ENCODE assay signal across 8 cellular contexts in the genomic region with DNA sequence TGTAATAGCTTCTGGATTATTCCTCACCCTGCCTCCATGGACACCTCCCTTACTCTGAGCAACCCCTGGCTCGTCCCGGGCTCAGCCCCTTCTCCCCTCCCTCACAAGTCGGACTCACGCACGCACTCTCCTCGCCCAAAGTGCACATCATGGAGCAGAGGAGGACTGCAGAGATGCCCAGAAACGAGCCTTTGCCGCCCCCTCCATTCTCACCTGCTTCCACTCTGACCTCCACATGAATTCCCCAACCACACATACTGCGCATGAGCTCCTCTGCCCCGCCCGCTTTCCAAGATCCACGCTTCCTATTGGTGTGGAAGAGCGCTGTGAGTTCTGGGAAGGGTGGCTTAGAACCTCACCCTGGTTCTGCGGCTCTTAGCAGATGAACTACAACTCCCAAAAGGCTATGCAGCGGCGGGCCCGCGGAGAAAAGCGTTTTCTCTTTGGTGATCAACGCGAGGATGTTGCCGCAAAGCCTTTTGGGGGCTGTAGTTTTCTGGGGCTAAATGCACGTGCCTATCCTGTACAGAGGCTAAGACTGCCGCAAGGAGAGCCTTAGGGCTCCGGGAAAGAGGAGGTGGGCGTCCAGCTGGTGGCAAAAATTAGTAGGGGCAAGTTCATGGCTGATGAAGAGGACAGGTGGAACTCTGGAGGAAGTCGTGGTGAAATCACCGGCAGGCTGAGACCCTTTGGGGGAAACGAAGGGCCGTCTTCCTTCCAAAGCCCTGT. TPM values are rescaled to one million over a fixed set of nuclear protein-coding genes. Genes with fewer than 3 reads are reported as not detected.
DNase-seq lines count a peak whose midpoint lies in the region; ATAC-seq and TF ChIP-seq lines count a peak whose summit lies in the region.

A gene (minus strand): TSS at position 261 of the 729 bp plus-strand sequence. CDS start 1,618 bp downstream, outside the sequence.

- H3K27ac Mint-ChIP-seq in activated CD8-positive, alpha-beta memory T cell treated with anti-CD3 and anti-CD28 coated beads, Interleukin-2, amount 10 ng/mL, durations not matched to agents 7 days and 5 days: peak within 1 kb of the TSS; percentile 85
- H3K27ac Mint-ChIP-seq in endodermal cell: peak within 1 kb of the TSS; percentile 98

- CTCF ChIA-PET in activated CD8-positive, alpha-beta memory T cell treated with anti-CD3 and anti-CD28 coated beads, Interleukin-2, amount 10 ng/mL, durations not matched to agents 7 days and 5 days (lab: Charles Lee): interaction anchor here (0.6 to 12.1 kb wide), 10 partner anchors 10 to 281 kb away, joined by 3 to 196 read pairs (median 4); no protein-coding TSS in a partner anchor

- peaks cover 14% of the 10 kb centered on the region for H3K9me3 ChIP-seq in NT2/D1 (ENCODE audit: insufficient read depth, low read length)
- H3K9me3 ChIP-seq in endodermal cell (ENCODE audit: control insufficient read depth, low read length): no peaks in the 10 kb centered on the region

- H3K4me3 Mint-ChIP-seq in activated CD8-positive, alpha-beta memory T cell treated with anti-CD3 and anti-CD28 coated beads, Interleukin-2, amount 10 ng/mL, durations not matched to agents 7 days and 5 days: peak within 1 kb of the TSS; percentile 89
- H3K4me3 Mint-ChIP-seq in endodermal cell: peak within 1 kb of the TSS; percentile 98

- DNase-seq in COR-L47 (lab: John Stamatoyannopoulos, UW) (peak; percentile 95), HUDEP-2 (lab: John Stamatoyannopoulos, UW; ENCODE audit: unreplicated experiment in 76 of 76) (peak in 75 of 76 experiments; percentile 51 to 99 (median 93)), NT2/D1 (ENCODE audit: low read depth, low spot score) (peak; percentile 94), endodermal cell (peak; percentile 100), mesenteric fat pad (ENCODE audit: low spot score) (peak; percentile 96)
- DNase-seq in activated CD8-positive, alpha-beta memory T cell treated with anti-CD3 and anti-CD28 coated beads, Interleukin-2, amount 10 ng/mL, durations not matched to agents 7 days and 5 days: peak; percentile 99
- DNase-seq in stimulated activated CD8-positive, alpha-beta memory T cell treated with anti-CD3 and anti-CD28 coated beads, Interleukin-15, amount 100 ng/mL, for 24 hours (ENCODE audit: low read depth): peak; percentile 71

- H3K27ac ChIP-seq in endodermal cell (ENCODE audit: low read depth, low read length): no peak within 1 kb of the TSS

- peaks cover 26% of the 10 kb centered on the region for H3K4me1 Mint-ChIP-seq in activated CD8-positive, alpha-beta memory T cell treated with anti-CD3 and anti-CD28 coated beads, Interleukin-2, amount 10 ng/mL, durations not matched to agents 7 days and 5 days
- peaks cover 4% of the 10 kb centered on the region for H3K4me1 Mint-ChIP-seq in endodermal cell

- no peak for TF ChIP-seq CTCF in endodermal cell (conservative IDR thresholded peaks at IDR 0.05)

- H3K36me3 ChIP-seq in NT2/D1 (ENCODE audit: insufficient read depth, insufficient read length, low read length) (peaks cover 39% of the 10 kb centered on the region), endodermal cell (ENCODE audit: control insufficient read depth, insufficient read depth, low read length) (peaks cover 29% of the 10 kb centered on the region)

- H3K9me3 Mint-ChIP-seq in activated CD8-positive, alpha-beta memory T cell treated with anti-CD3 and anti-CD28 coated beads, Interleukin-2, amount 10 ng/mL, durations not matched to agents 7 days and 5 days (ENCODE audit: low read depth): no peaks in the 10 kb centered on the region
- H3K9me3 Mint-ChIP-seq in endodermal cell: peaks cover 11% of the 10 kb centered on the region

- H3K4me1 ChIP-seq in NT2/D1 (ENCODE audit: insufficient read depth, insufficient read length) (peaks cover 2% of the 10 kb centered on the region), endodermal cell (ENCODE audit: control insufficient read depth, insufficient read depth, low read length) (peaks cover 2% of the 10 kb centered on the region)

- WGBS in endodermal cell (ENCODE audit: insufficient coverage in 1 of 2, insufficient read length in 1 of 2), 2 experiments: 2 to 3% methylated on average over 9 to 30 of the region's 30 CpGs

- peak within 1 kb of the TSS; percentile 97 for H3K4me3 ChIP-seq in NT2/D1 (ENCODE audit: insufficient read length, low read depth)
- peak within 1 kb of the TSS; percentile 94 for H3K4me3 ChIP-seq in endodermal cell (ENCODE audit: low read length)

- peak; percentile 95 for ATAC-seq in GM21381 (IDR thresholded peaks at IDR 0.05; ENCODE audit: unreplicated experiment)
- peak; percentile 100 for ATAC-seq in activated CD8-positive, alpha-beta memory T cell treated with anti-CD3 and anti-CD28 coated beads, Interleukin-2, amount 10 ng/mL, durations not matched to agents 7 days and 5 days

- no peaks in the 10 kb centered on the region for H3K27me3 ChIP-seq in NT2/D1 (ENCODE audit: insufficient read depth, insufficient read length)
- no peaks in the 10 kb centered on the region for H3K27me3 ChIP-seq in endodermal cell (ENCODE audit: control insufficient read depth, insufficient read depth, low read length, poor library complexity, severe bottlenecking)

- peaks cover 10% of the 10 kb centered on the region for H3K27me3 Mint-ChIP-seq in activated CD8-positive, alpha-beta memory T cell treated with anti-CD3 and anti-CD28 coated beads, Interleukin-2, amount 10 ng/mL, durations not matched to agents 7 days and 5 days
- no peaks in the 10 kb centered on the region for H3K27me3 Mint-ChIP-seq in endodermal cell (ENCODE audit: insufficient read depth)

- peaks cover 16% of the 10 kb centered on the region for H3K36me3 Mint-ChIP-seq in activated CD8-positive, alpha-beta memory T cell treated with anti-CD3 and anti-CD28 coated beads, Interleukin-2, amount 10 ng/mL, durations not matched to agents 7 days and 5 days
- peaks cover 26% of the 10 kb centered on the region for H3K36me3 Mint-ChIP-seq in endodermal cell (ENCODE audit: low read depth)

- H3K9ac ChIP-seq in NT2/D1 (ENCODE audit: insufficient read length, low read depth) (peak within 1 kb of the TSS; percentile 96), endodermal cell (ENCODE audit: extremely low read depth, low read length, poor library complexity, severe bottlenecking) (peak within 1 kb of the TSS; percentile 64)

RNA-seq across cellular contexts. Expression of the gene that starts here (rescaled TPM):
- 100 to 1,000 TPM; 150 to 227 TPM for total RNA-seq in activated CD8-positive, alpha-beta memory T cell treated with anti-CD3 and anti-CD28 coated beads, Interleukin-2, amount 10 ng/mL, durations not matched to agents 7 days and 5 days
- total RNA-seq in endodermal cell (100 to 1,000 TPM; 227 to 263 TPM), mesenteric fat pad (158 TPM)
- polyA plus RNA-seq in endodermal cell (2013, experiment 1 of 2): 109 TPM
- 101 TPM for polyA plus RNA-seq in endodermal cell (2013, experiment 2 of 2)
